9 cellular contexts compared by ENCODE assay signal in genomic region chrX:57251965-57252364, GRCh38. TPM values are rescaled to one million over a fixed set of nuclear protein-coding genes. Genes with fewer than 3 reads are reported as not detected.
"Had no signal": no experiment of that assay in that cellular context is flagged by ENCODE, and none has a peak within 500 bp of the region (broad histone marks: within the 10 kb centered on the region; RNA-seq: fewer than 3 reads in every experiment).

No MANE protein-coding gene starts in this region.

- H3K4me1 ChIP-seq: HAP-1 had no signal

- DNase-seq: GM23248, GOT3, H7, H9, HCEC 1CT, HFFc6 had no signal

- H3K27ac ChIP-seq: GM23248 had no signal

- H3K9me3 ChIP-seq: HAP-1 had no signal

- H3K4me3 ChIP-seq: GM23248, GM23338, HAP-1 had no signal

- H3K36me3 ChIP-seq: HAP-1 had no signal

RNA-seq across cellular contexts. Expression of gene FAAH2, which starts 34.5 kb away (rescaled TPM):
- total RNA-seq: H4, HFFc6 had no signal
